8 cellular contexts compared by ENCODE assay signal in the genomic region with DNA sequence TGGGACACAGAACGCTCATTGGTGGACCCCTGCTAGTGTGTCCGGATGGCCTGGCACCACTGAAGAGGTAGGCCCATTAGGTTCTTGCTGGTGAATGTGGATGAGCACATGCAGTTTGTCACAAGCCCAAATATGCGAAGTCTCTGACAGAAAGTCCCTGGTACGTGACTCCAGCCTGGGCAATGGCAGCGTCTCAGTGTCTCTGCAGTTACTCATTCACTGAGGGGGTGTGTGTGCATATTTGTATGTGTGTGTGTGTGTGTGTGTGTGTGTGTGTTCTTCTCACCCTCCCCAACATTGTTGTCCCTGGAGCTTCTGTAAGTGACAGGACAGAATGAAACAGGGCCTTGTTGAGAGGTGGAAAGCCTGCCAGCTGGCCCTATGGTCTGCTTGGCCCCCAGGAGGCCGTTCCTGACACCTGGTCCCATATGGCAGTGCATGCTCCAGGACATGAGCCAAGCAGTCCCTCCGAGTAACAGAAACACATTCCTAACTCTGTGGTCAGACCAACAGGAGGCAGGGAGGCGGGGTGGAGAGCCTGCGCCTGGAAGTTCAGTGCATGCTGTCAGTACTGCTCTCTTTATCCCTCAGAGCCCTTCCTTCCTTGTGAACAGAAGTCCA.
DNase-seq lines count a peak whose midpoint lies in the region; ATAC-seq lines count a peak whose summit lies in the region.

No MANE protein-coding gene starts in this region.

- ATAC-seq in GM19463 (IDR thresholded peaks at IDR 0.05; ENCODE audit: unreplicated experiment): no peak
- ATAC-seq in HG03342 (IDR thresholded peaks at IDR 0.05; ENCODE audit: unreplicated experiment): no peak

- peak; percentile 97 for DNase-seq in AG20443 (ENCODE audit: low spot score)
- DNase-seq in NCI-H446 treated with DMSO at 0.1 percent for 48 hours (lab: John Stamatoyannopoulos, UW): peak; percentile 60
- peak; percentile 51 for DNase-seq in ecto neural progenitor cell (ENCODE audit: low spot score)
- DNase-seq in mucosa of gallbladder (ENCODE audit: low spot score): peak; percentile 60
- no peak for DNase-seq in foreskin melanocyte
- DNase-seq in Kasumi-1 (lab: John Stamatoyannopoulos, UW): no peak

Comparison
In these comparisons a context has a peak if more than half of its experiments do, and no peak if none do; other contexts are left out.
1. DNase-seq: peak in AG20443 (single experiment), NCI-H446 treated with DMSO at 0.1 percent for 48 hours (single experiment), ecto neural progenitor cell (single experiment) and mucosa of gallbladder (single experiment); none in foreskin melanocyte (single experiment) and Kasumi-1 (0 of 2).